8 cellular contexts compared by ENCODE assay signal in genomic region chr6:43636312-43636667, GRCh38. TPM values are rescaled to one million over a fixed set of nuclear protein-coding genes. Genes with fewer than 3 reads are reported as not detected.
A peak's percentile ranks its signal among the peaks of the same experiment; 100 is the strongest.
DNase-seq lines count a peak whose midpoint lies in the region; ATAC-seq and TF ChIP-seq lines count a peak whose summit lies in the region.

No MANE protein-coding gene starts in this region.

- H3K27me3 Mint-ChIP-seq in Caco-2 (ENCODE audit: insufficient read depth, unreplicated experiment), result no peaks in the 10 kb centered on the region
- no peaks in the 10 kb centered on the region for H3K27me3 Mint-ChIP-seq in activated naive CD4-positive, alpha-beta T cell treated with anti-CD3 and anti-CD28 coated beads, Interleukin-2, amount 50 U/mL, for 24 hours
- H3K27me3 Mint-ChIP-seq in stimulated activated naive B cell treated with anti-CD40 and anti-IgM and Interleukin-4, amounts not matched to agents 10 μg/mL and 1 μg/mL and 100 μg/mL, for 72 hours, result no peaks in the 10 kb centered on the region

- POLR2A ChIA-PET in Caco-2 (lab: Charles Lee), result no interaction called here

- no peak for TF ChIP-seq CTCF in Caco-2 (IDR thresholded peaks at IDR 0.05; ENCODE audit: insufficient read depth in 1 of 2, low read depth in 1 of 2, low read length in 1 of 2, severe bottlenecking in 1 of 2, unreplicated experiment in 1 of 2)

- H3K9me3 Mint-ChIP-seq in Caco-2 (ENCODE audit: unreplicated experiment), result no peaks in the 10 kb centered on the region
- no peaks in the 10 kb centered on the region for H3K9me3 Mint-ChIP-seq in activated naive CD4-positive, alpha-beta T cell treated with anti-CD3 and anti-CD28 coated beads, Interleukin-2, amount 50 U/mL, for 24 hours
- H3K9me3 Mint-ChIP-seq in stimulated activated naive B cell treated with anti-CD40 and anti-IgM and Interleukin-4, amounts not matched to agents 10 μg/mL and 1 μg/mL and 100 μg/mL, for 72 hours, result no peaks in the 10 kb centered on the region

- ATAC-seq in HG03175 (IDR thresholded peaks at IDR 0.05; ENCODE audit: unreplicated experiment) (peak; percentile 6), HG03139 (IDR thresholded peaks at IDR 0.05; ENCODE audit: unreplicated experiment) (no peak)
- peak; percentile 17 to 22 for ATAC-seq in stimulated activated naive B cell treated with anti-CD40 and anti-IgM and Interleukin-4, amounts not matched to agents 10 μg/mL and 1 μg/mL and 100 μg/mL, for 72 hours (replicated peaks)

- H3K4me1 Mint-ChIP-seq in Caco-2 (ENCODE audit: low read depth, unreplicated experiment), result peaks cover 7% of the 10 kb centered on the region
- H3K4me1 Mint-ChIP-seq in activated naive CD4-positive, alpha-beta T cell treated with anti-CD3 and anti-CD28 coated beads, Interleukin-2, amount 50 U/mL, for 24 hours, result peaks cover 46% of the 10 kb centered on the region
- peaks cover 26 to 43% of the 10 kb centered on the region in 2 donors for H3K4me1 Mint-ChIP-seq in stimulated activated naive B cell treated with anti-CD40 and anti-IgM and Interleukin-4, amounts not matched to agents 10 μg/mL and 1 μg/mL and 100 μg/mL, for 72 hours

- no TSS peak for BruUV-seq in Caco-2 (replicated peaks; lab: Mats Ljungman, UMichigan)

- H3K9me3 ChIP-seq in Caco-2, result no peaks in the 10 kb centered on the region

- H3K4me3 ChIP-seq in Caco-2 (ENCODE audit: low read depth, low read length) (peak overlapping the region; percentile 80), iPS-11a (ENCODE audit: low read depth, low read length) (peak overlapping the region; percentile 88)

- DNase-seq in Caco-2 (no peak), NCI-H2196 (lab: John Stamatoyannopoulos, UW; ENCODE audit: unreplicated experiment) (no peak), head of caudate nucleus (no peak)
- DNase-seq in stimulated activated naive B cell treated with anti-CD40 and anti-IgM and Interleukin-4, amounts not matched to agents 10 μg/mL and 1 μg/mL and 100 μg/mL, for 72 hours, result no peak

- peaks cover 55% of the 10 kb centered on the region for H3K36me3 Mint-ChIP-seq in Caco-2 (ENCODE audit: insufficient read depth, unreplicated experiment)
- peaks cover 11% of the 10 kb centered on the region for H3K36me3 Mint-ChIP-seq in activated naive CD4-positive, alpha-beta T cell treated with anti-CD3 and anti-CD28 coated beads, Interleukin-2, amount 50 U/mL, for 24 hours
- H3K36me3 Mint-ChIP-seq in stimulated activated naive B cell treated with anti-CD40 and anti-IgM and Interleukin-4, amounts not matched to agents 10 μg/mL and 1 μg/mL and 100 μg/mL, for 72 hours, result peaks cover 20 to 30% of the 10 kb centered on the region in 2 donors

- H3K27me3 ChIP-seq in Caco-2 (replicated peaks; ENCODE audit: control insufficient read depth, insufficient read depth, low read length), result no peaks in the 10 kb centered on the region

- peak overlapping the region; percentile 99 for H3K4me3 Mint-ChIP-seq in Caco-2 (ENCODE audit: unreplicated experiment)
- peak overlapping the region; percentile 100 for H3K4me3 Mint-ChIP-seq in activated naive CD4-positive, alpha-beta T cell treated with anti-CD3 and anti-CD28 coated beads, Interleukin-2, amount 50 U/mL, for 24 hours
- H3K4me3 Mint-ChIP-seq in stimulated activated naive B cell treated with anti-CD40 and anti-IgM and Interleukin-4, amounts not matched to agents 10 μg/mL and 1 μg/mL and 100 μg/mL, for 72 hours, result peak overlapping the region; percentile 94 to 99

- CTCF ChIA-PET in Caco-2 (lab: Charles Lee), result no interaction called here

- H3K4me1 ChIP-seq in Caco-2, result no peaks in the 10 kb centered on the region; the same call in 1 of the 2 replicates

- H3K36me3 ChIP-seq in Caco-2 (ENCODE audit: control insufficient read depth, insufficient read depth, low read length), result peaks cover 1% of the 10 kb centered on the region

- intact Hi-C loops in Caco-2 (cut with micrococcal nuclease; ENCODE audit: unreplicated experiment), result no loop called here
- intact Hi-C loops in head of caudate nucleus (cut with DNase I), result no loop called here

- peak overlapping the region; percentile 93 for H3K27ac Mint-ChIP-seq in Caco-2 (ENCODE audit: unreplicated experiment)
- H3K27ac Mint-ChIP-seq in activated naive CD4-positive, alpha-beta T cell treated with anti-CD3 and anti-CD28 coated beads, Interleukin-2, amount 50 U/mL, for 24 hours, result peak overlapping the region; percentile 97
- H3K27ac Mint-ChIP-seq in stimulated activated naive B cell treated with anti-CD40 and anti-IgM and Interleukin-4, amounts not matched to agents 10 μg/mL and 1 μg/mL and 100 μg/mL, for 72 hours, result peak overlapping the region; percentile 94

RNA-seq across cellular contexts. Expression of gene MAD2L1BP, which starts 0.7 kb away (rescaled TPM):
- total RNA-seq in Caco-2 (2022), result 33.1 and 33.5 TPM in 2 replicates

RNA-seq across cellular contexts. Expression of gene GTPBP2, which starts 7.2 kb away (rescaled TPM):
- total RNA-seq in Caco-2 (2022), result 44.2 and 47.2 TPM in 2 replicates

RNA-seq across cellular contexts. Expression of gene RSPH9, which starts 8.5 kb away (rescaled TPM):
- not detected in 2 replicates for total RNA-seq in Caco-2 (2022)

RNA-seq across cellular contexts. Expression of gene MRPS18A, which starts 51.3 kb away (rescaled TPM):
- total RNA-seq in Caco-2 (2022), result 65.4 and 66.7 TPM in 2 replicates
